In genomic region chr21:34693192-34693810, GRCh38 we compare ENCODE assay signal across 8 cellular contexts. TPM values are rescaled to one million over a fixed set of nuclear protein-coding genes. Genes with fewer than 3 reads are reported as not detected.
DNase-seq lines count a peak whose midpoint lies in the region; ATAC-seq, FAIRE-seq and TF ChIP-seq lines count a peak whose summit lies in the region.

No MANE protein-coding gene starts in this region.

- no peak overlapping the region for H3K4me3 Mint-ChIP-seq in mesothelial cell of epicardium

- intact Hi-C loops in dorsolateral prefrontal cortex (cut with DNase I) = loop anchor here in 1 of 2 donors (2.0 to 10.0 kb wide), 4 partner anchors 712 to 1334 kb away; no protein-coding TSS in a partner anchor
- intact Hi-C loops in transverse colon (cut with DNase I; ENCODE audit: low total_unique reads) = no loop called here

- H3K27me3 ChIP-seq in dorsolateral prefrontal cortex = peaks cover 0 to 42% (median 7%) of the 10 kb centered on the region in 45 donors
- H3K27me3 ChIP-seq in transverse colon = no peaks in the 10 kb centered on the region

- H3K4me3 ChIP-seq in dorsolateral prefrontal cortex (no peak overlapping the region), transverse colon (no peak overlapping the region)

- H3K27ac Mint-ChIP-seq in mesothelial cell of epicardium = no peak overlapping the region

- peak; percentile 55 to 83 (median 76) for TF ChIP-seq CTCF in dorsolateral prefrontal cortex (IDR thresholded peaks at IDR 0.05 in 54 of 56, conservative IDR thresholded peaks at IDR 0.05 in 2 of 56; ENCODE audit: low read depth in 1 of 56, partially characterized antibody in 56 of 56)
- TF ChIP-seq CTCF in mesothelial cell of epicardium (IDR thresholded peaks at IDR 0.05; ENCODE audit: unreplicated experiment) = peak; percentile 93
- TF ChIP-seq CTCF in transverse colon (IDR thresholded peaks at IDR 0.05) = peak; percentile 85 to 89 (median 86)

- ATAC-seq in HG03139 (IDR thresholded peaks at IDR 0.05; ENCODE audit: unreplicated experiment) = no peak

- 57 to 62% methylated on average over 5 to 6 of the region's 6 CpGs for WGBS in transverse colon (ENCODE audit: low coverage in 1 of 2), 2 donors

- in situ Hi-C loops in transverse colon (cut with MboI; ENCODE audit: low pct_ligation_motif_present in 1 of 4, low pct_unique_long_range_greater_than_20kb in 1 of 4, low sequenced_read_pairs in 3 of 4) = no loop called here

- H3K27me3 Mint-ChIP-seq in mesothelial cell of epicardium (ENCODE audit: low read depth) = peaks cover 15% of the 10 kb centered on the region

- peak; percentile 16 for DNase-seq in GM04503 (ENCODE audit: low read depth)
- peak; percentile 14 for DNase-seq in NCI-H1436 treated with DMSO at 0.1 percent for 48 hours (lab: John Stamatoyannopoulos, UW)
- DNase-seq in T-helper 1 cell = peak in 3 of 5 donors; percentile 19 to 48 (median 48)
- DNase-seq in dorsolateral prefrontal cortex = peak in 1 of 10 donors; percentile 28
- no peak for DNase-seq in mesothelial cell of epicardium (ENCODE audit: low spot score in 2 of 2, unreplicated experiment in 2 of 2)
- peak; percentile 44 for DNase-seq in transverse colon

- no peaks in the 10 kb centered on the region for H3K36me3 ChIP-seq in transverse colon

- no peak for TF ChIP-seq EP300 in transverse colon (IDR thresholded peaks at IDR 0.05; ENCODE audit: low read depth)

- no peaks in the 10 kb centered on the region for H3K9me3 ChIP-seq in transverse colon

- peaks cover 1% of the 10 kb centered on the region for H3K36me3 Mint-ChIP-seq in mesothelial cell of epicardium

- H3K27ac ChIP-seq in dorsolateral prefrontal cortex (no peak overlapping the region), transverse colon (peak overlapping the region in 3 of 4 donors; percentile 51 to 79 (median 78))

- peak; percentile 61 for FAIRE-seq in A204.1 (lab: Jason Lieb, UNC)

- TF ChIP-seq POLR2A in transverse colon (IDR thresholded peaks at IDR 0.05) = no peak

- H3K4me1 ChIP-seq in transverse colon = peaks cover 17 to 42% (median 30%) of the 10 kb centered on the region in 4 donors

- H3K9me3 Mint-ChIP-seq in mesothelial cell of epicardium = peaks cover 9% of the 10 kb centered on the region

- no peaks in the 10 kb centered on the region for H3K4me1 Mint-ChIP-seq in mesothelial cell of epicardium

RNA-seq across cellular contexts. Expression of gene CLIC6, which starts 24.5 kb away (rescaled TPM):
- total RNA-seq in dorsolateral prefrontal cortex (1 to 10 TPM in 2 of 120 experiments, under 1 TPM in 64, not detected in 54; 0.10 to 3.1 (median 0.29) TPM), mesothelial cell of epicardium (1.4 to 1.7 TPM (median 1.5 TPM) in 3 replicates), transverse colon (1 to 10 TPM in 2 of 4 donors, under 1 TPM in 1, not detected in 1; 0.37 to 4.9 (median 3.7) TPM)

Comparison
In these comparisons a context has a peak if more than half of its experiments do, and no peak if none do; other contexts are left out.
1. DNase-seq: peak in GM04503 (single experiment), NCI-H1436 treated with DMSO at 0.1 percent for 48 hours (single experiment), T-helper 1 cell (3 of 5) and transverse colon (single experiment); none in mesothelial cell of epicardium (0 of 2).
2. H3K27ac ChIP-seq: peak in transverse colon (3 of 4); none in dorsolateral prefrontal cortex (0 of 59).
3. Peak in every context shown above with its lines, with median percentiles within 50 percentile points of each other: CTCF ChIP-seq.